Comparison of ENCODE assay signal across 21 cellular contexts in genomic region chr1:154448271-154448905, GRCh38. TPM values are rescaled to one million over a fixed set of nuclear protein-coding genes. Genes with fewer than 3 reads are reported as not detected.
"Had no signal": no experiment of that assay in that cellular context is flagged by ENCODE, and none has a peak within 500 bp of the region (broad histone marks: within the 10 kb centered on the region; RNA-seq: fewer than 3 reads in every experiment).

No MANE protein-coding gene starts in this region.

- H3K4me1 ChIP-seq: testis had no signal

- H3K27ac ChIP-seq: cardiac muscle cell, coronary artery, testis, upper lobe of right lung, VCaP had no signal

- H3K36me3 ChIP-seq: cardiac muscle cell had no signal

- H3K9me3 ChIP-seq: mucosa of descending colon, testis, upper lobe of right lung had no signal

- ATAC-seq: activated CD8-positive, alpha-beta T cell treated with anti-CD3 and anti-CD28 coated beads for 36 hours; activated naive CD8-positive, alpha-beta T cell treated with anti-CD3 and anti-CD28 coated beads, Interleukin-2, amount 50 U/mL, for 24 hours; mucosa of descending colon; naive thymus-derived CD8-positive, alpha-beta T cell; upper lobe of right lung had no signal

- H3K4me3 ChIP-seq: cardiac muscle cell, coronary artery, lung, mucosa of descending colon, testis, upper lobe of right lung had no signal

- H3K27me3 ChIP-seq: testis, upper lobe of right lung had no signal

- DNase-seq: activated CD4-positive, alpha-beta T cell treated with anti-CD3 and anti-CD28 coated beads for 4 hours; activated CD8-positive, alpha-beta memory T cell treated with anti-CD3 and anti-CD28 coated beads, Interleukin-2, amount 50 U/mL, for 4 hours; activated CD8-positive, alpha-beta T cell treated with anti-CD3 and anti-CD28 coated beads for 36 hours; activated naive CD4-positive, alpha-beta T cell treated with Interleukin-2 at 50 U/mL for 16 hours; activated naive CD8-positive, alpha-beta T cell treated with anti-CD3 and anti-CD28 coated beads, Interleukin-2, amount 50 U/mL, for 24 hours; effector CD4-positive, alpha-beta T cell; hippocampal formation; kidney glomerular epithelial cell; naive thymus-derived CD8-positive, alpha-beta T cell; stimulated activated CD4-positive, alpha-beta T cell treated with anti-CD3 and anti-CD28 coated beads, Interleukin-15, amount 100 ng/mL, for 24 hours; stimulated activated CD4-positive, alpha-beta T cell treated with anti-CD3 and anti-CD28 coated beads, Interleukin-4, amount 100 ng/mL, for 24 hours; T-helper 1 cell; testis; upper lobe of right lung had no signal

RNA-seq across cellular contexts. Expression of gene TDRD10, which starts 53.6 kb away (rescaled TPM):
- total RNA-seq: activated CD8-positive, alpha-beta T cell treated with anti-CD3 and anti-CD28 coated beads for 36 hours; activated T-helper 1 cell treated with anti-CD3 and anti-CD28 coated beads, Interleukin-12 subunit alpha, Interleukin-12 subunit beta, Interleukin-2, Interleukin-4 antibody, amounts not matched to agents 30 ng/mL and 10 ng/mL and 1 ng/mL, durations not matched to agents 14 hours and 24 hours and 36 hours; naive thymus-derived CD8-positive, alpha-beta T cell; osteocyte had no signal
- polyA plus RNA-seq: naive thymus-derived CD8-positive, alpha-beta T cell had no signal

RNA-seq across cellular contexts. Expression of gene SHE, which starts 53.8 kb away (rescaled TPM):
- total RNA-seq: activated CD8-positive, alpha-beta T cell treated with anti-CD3 and anti-CD28 coated beads for 36 hours; activated T-helper 1 cell treated with anti-CD3 and anti-CD28 coated beads, Interleukin-12 subunit alpha, Interleukin-12 subunit beta, Interleukin-2, Interleukin-4 antibody, amounts not matched to agents 30 ng/mL and 10 ng/mL and 1 ng/mL, durations not matched to agents 14 hours and 24 hours and 36 hours; naive thymus-derived CD8-positive, alpha-beta T cell; osteocyte had no signal
- polyA plus RNA-seq: naive thymus-derived CD8-positive, alpha-beta T cell had no signal
